Comparison of ENCODE assay signal across 9 cellular contexts in genomic region chr14:63204407-63205280, GRCh38. TPM values are rescaled to one million over a fixed set of nuclear protein-coding genes. Genes with fewer than 3 reads are reported as not detected.
DNase-seq lines count a peak whose midpoint lies in the region; ATAC-seq and TF ChIP-seq lines count a peak whose summit lies in the region.
"Had no signal": no experiment of that assay in that cellular context is flagged by ENCODE, and none has a peak within 500 bp of the region (broad histone marks: within the 10 kb centered on the region; RNA-seq: fewer than 3 reads in every experiment).

TSS of gene RHOJ (plus strand) at chr14:63204443. CDS start at chr14:63204870, 427 bp downstream.

- H3K4me3 ChIP-seq in HUES48 (ENCODE audit: low read depth, low read length) (peak within 1 kb of the TSS; percentile 35), astrocyte of the spinal cord (ENCODE audit: low read depth, low read length) (peak within 1 kb of the TSS; percentile 60)

- H3K9me3 Mint-ChIP-seq in natural killer cell treated with Interleukin-12 subunit alpha and Interleukin-12 subunit beta and Interleukin-15 and Interleukin-18, amount 100 ng/mL, for 72 hours, result no peaks in the 10 kb centered on the region

- peaks cover 7 to 17% of the 10 kb centered on the region in 2 donors for H3K27me3 Mint-ChIP-seq in natural killer cell treated with Interleukin-12 subunit alpha and Interleukin-12 subunit beta and Interleukin-15 and Interleukin-18, amount 100 ng/mL, for 72 hours

- no peak for TF ChIP-seq CTCF in astrocyte of the spinal cord (IDR thresholded peaks at IDR 0.05; ENCODE audit: low read depth, low read length)

- peak within 1 kb of the TSS; percentile 75 for H3K27ac ChIP-seq in HUES48 (ENCODE audit: low read depth, low read length)

- H3K27ac Mint-ChIP-seq in natural killer cell treated with Interleukin-12 subunit alpha and Interleukin-12 subunit beta and Interleukin-15 and Interleukin-18, amount 100 ng/mL, for 72 hours, result no peak within 1 kb of the TSS

- in situ Hi-C loops in astrocyte of the spinal cord (cut with HindIII; ENCODE audit: low sequenced_read_pairs), result no loop called here

- no peak within 1 kb of the TSS for H3K4me3 Mint-ChIP-seq in natural killer cell treated with Interleukin-12 subunit alpha and Interleukin-12 subunit beta and Interleukin-15 and Interleukin-18, amount 100 ng/mL, for 72 hours

- H3K36me3 Mint-ChIP-seq in natural killer cell treated with Interleukin-12 subunit alpha and Interleukin-12 subunit beta and Interleukin-15 and Interleukin-18, amount 100 ng/mL, for 72 hours, result no peaks in the 10 kb centered on the region

- H3K9me3 ChIP-seq in HUES48 (ENCODE audit: control insufficient read depth, insufficient read depth, low read length), result no peaks in the 10 kb centered on the region

- DNase-seq in astrocyte of the spinal cord (ENCODE audit: low read depth, low spot score) (peak; percentile 39), iPS-NIHi11 (ENCODE audit: low spot score) (peak; percentile 17), smooth muscle cell of the brain vasculature (ENCODE audit: low read depth, low spot score) (peak; percentile 31), MV-4-11 (lab: John Stamatoyannopoulos, UW) (no peak), DMS153 (lab: John Stamatoyannopoulos, UW) (no peak)
- DNase-seq in natural killer cell treated with Interleukin-12 subunit alpha and Interleukin-12 subunit beta and Interleukin-15 and Interleukin-18, amount 100 ng/mL, for 72 hours (ENCODE audit: low spot score), result no peak

- H3K4me1 Mint-ChIP-seq in natural killer cell treated with Interleukin-12 subunit alpha and Interleukin-12 subunit beta and Interleukin-15 and Interleukin-18, amount 100 ng/mL, for 72 hours (ENCODE audit: low read depth in 2 of 2), result no peaks in the 10 kb centered on the region

- ATAC-seq in natural killer cell treated with Interleukin-12 subunit alpha and Interleukin-12 subunit beta and Interleukin-15 and Interleukin-18, amount 100 ng/mL, for 72 hours, result no peak
- no peak for ATAC-seq in GM18870 (IDR thresholded peaks at IDR 0.05; ENCODE audit: unreplicated experiment)

- H3K27me3 ChIP-seq in HUES48 (ENCODE audit: control insufficient read depth, insufficient read depth, low read length), result no peaks in the 10 kb centered on the region

- peaks cover 21% of the 10 kb centered on the region for H3K4me1 ChIP-seq in HUES48 (ENCODE audit: control insufficient read depth, insufficient read depth, low read length)

- no peak within 1 kb of the TSS for H3K9ac ChIP-seq in HUES48 (ENCODE audit: low read depth, low read length)

- no peaks in the 10 kb centered on the region for H3K36me3 ChIP-seq in HUES48 (ENCODE audit: control insufficient read depth, insufficient read depth, low read length)

RNA-seq across cellular contexts. Expression of gene RHOJ, which starts in this region (rescaled TPM):
- total RNA-seq in natural killer cell treated with Interleukin-12 subunit alpha and Interleukin-12 subunit beta and Interleukin-15 and Interleukin-18, amount 100 ng/mL, for 72 hours, result not detected
- total RNA-seq: activated CD8-positive, alpha-beta memory T cell treated with anti-CD3 and anti-CD28 coated beads for 36 hours had no signal

Comparison
In these comparisons a context has a peak if more than half of its experiments do, and no peak if none do; other contexts are left out.
1. DNase-seq: peak in astrocyte of the spinal cord (single experiment), iPS-NIHi11 (single experiment) and smooth muscle cell of the brain vasculature (single experiment); none in MV-4-11 (single experiment), natural killer cell treated with Interleukin-12 subunit alpha and Interleukin-12 subunit beta and Interleukin-15 and Interleukin-18, amount 100 ng/mL, for 72 hours (single experiment) and DMS153 (single experiment).